In the genomic region with DNA sequence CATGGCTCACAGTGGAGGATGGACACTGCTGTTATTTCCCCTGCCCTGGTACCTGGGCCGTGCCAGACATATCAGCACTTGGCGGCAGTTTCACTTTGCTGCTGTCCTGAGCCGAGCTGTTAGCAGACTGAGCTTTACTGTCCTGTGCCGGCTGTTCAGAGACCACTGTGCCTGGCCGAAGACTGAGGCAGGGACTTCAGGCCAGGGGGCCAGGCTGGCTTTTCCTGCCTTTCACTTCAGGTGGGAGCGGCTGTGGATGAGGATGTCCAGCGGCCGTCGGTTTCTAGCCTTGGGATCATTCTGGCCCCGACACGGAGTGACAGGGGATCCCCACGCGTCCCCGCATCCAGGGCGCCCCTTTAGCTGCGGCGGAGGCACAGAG, we compare ENCODE assay signal across 9 cellular contexts. TPM values are rescaled to one million over a fixed set of nuclear protein-coding genes. Genes with fewer than 3 reads are reported as not detected.
DNase-seq lines count a peak whose midpoint lies in the region; ATAC-seq and TF ChIP-seq lines count a peak whose summit lies in the region.
"Had no signal": no experiment of that assay in that cellular context is flagged by ENCODE, and none has a peak within 500 bp of the region (broad histone marks: within the 10 kb centered on the region; RNA-seq: fewer than 3 reads in every experiment).

No MANE protein-coding gene starts in this region.

- no peak overlapping the region for H3K27ac Mint-ChIP-seq in neural progenitor cell

- H3K36me3 Mint-ChIP-seq in neural progenitor cell, result peaks cover 2% of the 10 kb centered on the region

- no peaks in the 10 kb centered on the region for H3K9me3 ChIP-seq in BLaER1
- no peaks in the 10 kb centered on the region for H3K9me3 ChIP-seq in SJCRH30 (replicated peaks)
- H3K9me3 ChIP-seq in neural progenitor cell (ENCODE audit: low read depth), result no peaks in the 10 kb centered on the region

- no peaks in the 10 kb centered on the region for H3K79me2 ChIP-seq in neural progenitor cell (ENCODE audit: low read depth)

- no peak for DNase-seq in SJCRH30
- no peak for DNase-seq in neural progenitor cell (ENCODE audit: low spot score)
- no peak for DNase-seq in foreskin keratinocyte
- DNase-seq in OCI-M2 (lab: John Stamatoyannopoulos, UW; ENCODE audit: unreplicated experiment), result no peak
- DNase-seq: NCI-H187 treated with DMSO at 0.1 percent for 48 hours had no signal

- peaks cover 60% of the 10 kb centered on the region for H3K4me1 ChIP-seq in BLaER1
- no peaks in the 10 kb centered on the region for H3K4me1 ChIP-seq in SJCRH30
- no peaks in the 10 kb centered on the region for H3K4me1 ChIP-seq in neural progenitor cell
- no peaks in the 10 kb centered on the region for H3K4me1 ChIP-seq in foreskin keratinocyte

- H3K4me3 ChIP-seq in BLaER1 (peak overlapping the region; percentile 82), SJCRH30 (peak overlapping the region; percentile 58), neural progenitor cell (peak overlapping the region; percentile 69)

- peak overlapping the region; percentile 86 for H3K4me3 Mint-ChIP-seq in neural progenitor cell

- H3K4me1 Mint-ChIP-seq in neural progenitor cell, result peaks cover 20% of the 10 kb centered on the region

- TF ChIP-seq CTCF in neural progenitor cell (IDR thresholded peaks at IDR 0.05) (no peak), foreskin keratinocyte (conservative IDR thresholded peaks at IDR 0.05) (no peak)

- H3K36me3 ChIP-seq in BLaER1 (peaks cover 12% of the 10 kb centered on the region), SJCRH30 (no peaks in the 10 kb centered on the region), neural progenitor cell (no peaks in the 10 kb centered on the region)

- H3K9me3 Mint-ChIP-seq in neural progenitor cell, result no peaks in the 10 kb centered on the region

- H3K27ac ChIP-seq in BLaER1, result peak overlapping the region; percentile 85
- no peak overlapping the region for H3K27ac ChIP-seq in SJCRH30
- H3K27ac ChIP-seq in neural progenitor cell, result no peak overlapping the region
- no peak overlapping the region for H3K27ac ChIP-seq in foreskin keratinocyte

- peak overlapping the region; percentile 83 for H3K9ac ChIP-seq in BLaER1
- no peak overlapping the region for H3K9ac ChIP-seq in neural progenitor cell

- H3K4me2 ChIP-seq in BLaER1, result peak overlapping the region; percentile 97
- peak overlapping the region; percentile 97 for H3K4me2 ChIP-seq in neural progenitor cell

- H3F3A ChIP-seq in neural progenitor cell (ENCODE audit: low read depth), result no peaks in the 10 kb centered on the region

- peaks cover 38% of the 10 kb centered on the region for H3K27me3 Mint-ChIP-seq in neural progenitor cell (ENCODE audit: insufficient read depth, low read depth)

- H4K20me1 ChIP-seq in BLaER1, result peaks cover 15% of the 10 kb centered on the region; the same call in 1 of the 2 replicates
- H4K20me1 ChIP-seq in neural progenitor cell (ENCODE audit: low read depth), result no peaks in the 10 kb centered on the region

- H2AFZ ChIP-seq in neural progenitor cell (replicated peaks), result peak overlapping the region; percentile 99

- H3K27me3 ChIP-seq in BLaER1 (no peaks in the 10 kb centered on the region), SJCRH30 (no peaks in the 10 kb centered on the region), neural progenitor cell (peaks cover 74% of the 10 kb centered on the region), foreskin keratinocyte (peaks cover 16% of the 10 kb centered on the region)

- peak; percentile 11 for ATAC-seq in esophagus mucosa
- no peak for ATAC-seq in HG02852 (IDR thresholded peaks at IDR 0.05; ENCODE audit: unreplicated experiment)
- no peak for ATAC-seq in HG03196 (IDR thresholded peaks at IDR 0.05; ENCODE audit: unreplicated experiment)
- ATAC-seq in foreskin keratinocyte, result no peak

RNA-seq across cellular contexts. Expression of a gene that starts 1.0 kb away (rescaled TPM):
- 1.5 and 1.7 TPM in 2 replicates for total RNA-seq in SJCRH30 (2014; rRNA removed; shearing (Covaris generic))
- 0.44 TPM for total RNA-seq in esophagus mucosa
- total RNA-seq in neural progenitor cell (ENCODE audit: low replicate concordance), result 0.32 and 0.59 TPM in 2 replicates
- not detected in 2 replicates for total RNA-seq in foreskin keratinocyte
- not detected in 2 replicates for polyA plus RNA-seq in foreskin keratinocyte
